ENCODE assay signal across 1 cellular context in the genomic region with DNA sequence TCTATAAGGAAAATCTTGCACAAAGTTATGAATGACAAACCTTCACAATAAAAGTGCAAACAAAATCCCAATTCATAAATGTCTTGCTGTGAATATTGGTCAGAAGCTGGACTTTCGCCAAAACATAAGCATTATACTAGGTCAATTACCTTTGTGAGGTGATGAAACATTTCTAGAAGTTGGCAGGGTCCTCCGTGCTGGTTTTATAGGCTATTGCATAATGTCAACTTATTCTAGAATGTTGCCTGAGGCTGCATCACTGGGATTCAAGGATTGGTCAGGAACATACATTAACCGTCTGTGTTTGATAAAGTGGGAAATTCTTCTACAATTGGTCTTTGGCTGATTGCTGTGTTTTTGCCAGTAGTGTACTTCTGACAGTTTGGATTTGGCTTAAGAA.
TF ChIP-seq lines count a peak whose summit lies in the region.

No MANE protein-coding gene starts in this region.

TF ChIP-seq in HEK293, 187 proteins besides CTCF, POLR2A, EP300 and RAD21 (continued from another document and continues in another):
- TF ChIP-seq, protein P1, sequence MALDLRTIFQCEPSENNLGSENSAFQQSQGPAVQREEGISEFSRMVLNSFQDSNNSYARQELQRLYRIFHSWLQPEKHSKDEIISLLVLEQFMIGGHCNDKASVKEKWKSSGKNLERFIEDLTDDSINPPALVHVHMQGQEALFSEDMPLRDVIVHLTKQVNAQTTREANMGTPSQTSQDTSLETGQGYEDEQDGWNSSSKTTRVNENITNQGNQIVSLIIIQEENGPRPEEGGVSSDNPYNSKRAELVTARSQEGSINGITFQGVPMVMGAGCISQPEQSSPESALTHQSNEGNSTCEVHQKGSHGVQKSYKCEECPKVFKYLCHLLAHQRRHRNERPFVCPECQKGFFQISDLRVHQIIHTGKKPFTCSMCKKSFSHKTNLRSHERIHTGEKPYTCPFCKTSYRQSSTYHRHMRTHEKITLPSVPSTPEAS (tag by site-specific recombination; IDR thresholded peaks at IDR 0.05), result peak; percentile 28
- TF ChIP-seq ZNF335 (tag by site-specific recombination; conservative IDR thresholded peaks at IDR 0.05) (0 out of 2 replicates have a peak, but pooled peaks have one; percentile 22), ZBTB20 (tag by site-specific recombination; IDR thresholded peaks at IDR 0.05) (no peak), ZNF530 (tag by site-specific recombination; IDR thresholded peaks at IDR 0.05; ENCODE audit: low read depth) (no peak), ZNF174 (tag by site-specific recombination; IDR thresholded peaks at IDR 0.05) (no peak), ZNF529 (tag by site-specific recombination; IDR thresholded peaks at IDR 0.05; ENCODE audit: insufficient replicate concordance) (no peak), ZNF624 (tag by site-specific recombination; IDR thresholded peaks at IDR 0.05) (no peak), ZNF223 (tag by site-specific recombination; IDR thresholded peaks at IDR 0.05) (no peak), ZNF510 (tag by site-specific recombination; IDR thresholded peaks at IDR 0.05; ENCODE audit: insufficient replicate concordance) (peak; percentile 24), PRDM1 (tag by site-specific recombination; IDR thresholded peaks at IDR 0.05) (no peak), ZNF501 (tag by site-specific recombination; IDR thresholded peaks at IDR 0.05) (no peak), ZSCAN30 (tag by site-specific recombination; IDR thresholded peaks at IDR 0.05) (peak; percentile 61; the same call in 1 of the 2 replicates), FEZF1 (tag by site-specific recombination; IDR thresholded peaks at IDR 0.05) (peak; percentile 68), ZBTB8A (tag by site-specific recombination; IDR thresholded peaks at IDR 0.05) (peak; percentile 39; the same call in 1 of the 2 replicates), ZNF112 (tag by site-specific recombination; IDR thresholded peaks at IDR 0.05) (no peak), ZFP69B (tag by site-specific recombination; IDR thresholded peaks at IDR 0.05) (no peak), ZNF660 (tag by site-specific recombination; IDR thresholded peaks at IDR 0.05) (peak; percentile 64), HOXD13 (CRISPR knock-in tag; IDR thresholded peaks at IDR 0.05; ENCODE audit: borderline replicate concordance) (peak; percentile 88; the same call in 1 of the 2 replicates), ZNF132 (tag by site-specific recombination; IDR thresholded peaks at IDR 0.05; ENCODE audit: borderline replicate concordance) (no peak), ZNF626 (tag by site-specific recombination; IDR thresholded peaks at IDR 0.05) (no peak), ZNF19 (tag by site-specific recombination; IDR thresholded peaks at IDR 0.05; ENCODE audit: low read depth) (no peak), ZNF221 (tag by site-specific recombination; IDR thresholded peaks at IDR 0.05; ENCODE audit: borderline replicate concordance) (no peak), ZNF211 (tag by site-specific recombination; IDR thresholded peaks at IDR 0.05; ENCODE audit: low read depth) (no peak), ZNF677 (tag by site-specific recombination; IDR thresholded peaks at IDR 0.05) (no peak), ZNF791 (tag by site-specific recombination; IDR thresholded peaks at IDR 0.05) (no peak), ZNF133 (tag by site-specific recombination; IDR thresholded peaks at IDR 0.05) (no peak), YY2 (tag by site-specific recombination; IDR thresholded peaks at IDR 0.05) (no peak), ZNF585B (tag by site-specific recombination; IDR thresholded peaks at IDR 0.05) (no peak), KLF10 (tag by site-specific recombination; IDR thresholded peaks at IDR 0.05) (peak; percentile 64), PRDM10 (tag by site-specific recombination; IDR thresholded peaks at IDR 0.05) (peak; percentile 19; the same call in 1 of the 2 replicates), ZNF580 (tag by site-specific recombination; IDR thresholded peaks at IDR 0.05) (peak; percentile 69; the same call in 1 of the 2 replicates), ZEB2 (tag by site-specific recombination; IDR thresholded peaks at IDR 0.05) (peak; percentile 61), ZNF629 (tag by site-specific recombination; IDR thresholded peaks at IDR 0.05) (peak; percentile 63), ZNF571 (tag by site-specific recombination; IDR thresholded peaks at IDR 0.05) (no peak), IKZF3 (tag by site-specific recombination; IDR thresholded peaks at IDR 0.05) (peak; percentile 90), ZNF366 (tag by site-specific recombination; conservative IDR thresholded peaks at IDR 0.05) (0 out of 2 replicates have a peak, but pooled peaks have one; percentile 51), ZNF837 (tag by site-specific recombination; IDR thresholded peaks at IDR 0.05) (no peak), ZNF843 (tag by site-specific recombination; IDR thresholded peaks at IDR 0.05) (peak; percentile 76), ZNF404 (tag by site-specific recombination; IDR thresholded peaks at IDR 0.05) (no peak)
- TF ChIP-seq, protein P2, sequence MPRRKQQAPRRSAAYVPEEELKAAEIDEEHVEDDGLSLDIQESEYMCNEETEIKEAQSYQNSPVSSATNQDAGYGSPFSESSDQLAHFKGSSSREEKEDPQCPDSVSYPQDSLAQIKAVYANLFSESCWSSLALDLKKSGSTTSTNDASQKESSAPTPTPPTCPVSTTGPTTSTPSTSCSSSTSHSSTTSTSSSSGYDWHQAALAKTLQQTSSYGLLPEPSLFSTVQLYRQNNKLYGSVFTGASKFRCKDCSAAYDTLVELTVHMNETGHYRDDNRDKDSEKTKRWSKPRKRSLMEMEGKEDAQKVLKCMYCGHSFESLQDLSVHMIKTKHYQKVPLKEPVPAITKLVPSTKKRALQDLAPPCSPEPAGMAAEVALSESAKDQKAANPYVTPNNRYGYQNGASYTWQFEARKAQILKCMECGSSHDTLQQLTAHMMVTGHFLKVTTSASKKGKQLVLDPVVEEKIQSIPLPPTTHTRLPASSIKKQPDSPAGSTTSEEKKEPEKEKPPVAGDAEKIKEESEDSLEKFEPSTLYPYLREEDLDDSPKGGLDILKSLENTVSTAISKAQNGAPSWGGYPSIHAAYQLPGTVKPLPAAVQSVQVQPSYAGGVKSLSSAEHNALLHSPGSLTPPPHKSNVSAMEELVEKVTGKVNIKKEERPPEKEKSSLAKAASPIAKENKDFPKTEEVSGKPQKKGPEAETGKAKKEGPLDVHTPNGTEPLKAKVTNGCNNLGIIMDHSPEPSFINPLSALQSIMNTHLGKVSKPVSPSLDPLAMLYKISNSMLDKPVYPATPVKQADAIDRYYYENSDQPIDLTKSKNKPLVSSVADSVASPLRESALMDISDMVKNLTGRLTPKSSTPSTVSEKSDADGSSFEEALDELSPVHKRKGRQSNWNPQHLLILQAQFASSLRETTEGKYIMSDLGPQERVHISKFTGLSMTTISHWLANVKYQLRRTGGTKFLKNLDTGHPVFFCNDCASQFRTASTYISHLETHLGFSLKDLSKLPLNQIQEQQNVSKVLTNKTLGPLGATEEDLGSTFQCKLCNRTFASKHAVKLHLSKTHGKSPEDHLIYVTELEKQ (tag by site-specific recombination; IDR thresholded peaks at IDR 0.05; ENCODE audit: borderline replicate concordance), result peak; percentile 48; the same call in 1 of the 2 replicates
- TF ChIP-seq, protein P3, sequence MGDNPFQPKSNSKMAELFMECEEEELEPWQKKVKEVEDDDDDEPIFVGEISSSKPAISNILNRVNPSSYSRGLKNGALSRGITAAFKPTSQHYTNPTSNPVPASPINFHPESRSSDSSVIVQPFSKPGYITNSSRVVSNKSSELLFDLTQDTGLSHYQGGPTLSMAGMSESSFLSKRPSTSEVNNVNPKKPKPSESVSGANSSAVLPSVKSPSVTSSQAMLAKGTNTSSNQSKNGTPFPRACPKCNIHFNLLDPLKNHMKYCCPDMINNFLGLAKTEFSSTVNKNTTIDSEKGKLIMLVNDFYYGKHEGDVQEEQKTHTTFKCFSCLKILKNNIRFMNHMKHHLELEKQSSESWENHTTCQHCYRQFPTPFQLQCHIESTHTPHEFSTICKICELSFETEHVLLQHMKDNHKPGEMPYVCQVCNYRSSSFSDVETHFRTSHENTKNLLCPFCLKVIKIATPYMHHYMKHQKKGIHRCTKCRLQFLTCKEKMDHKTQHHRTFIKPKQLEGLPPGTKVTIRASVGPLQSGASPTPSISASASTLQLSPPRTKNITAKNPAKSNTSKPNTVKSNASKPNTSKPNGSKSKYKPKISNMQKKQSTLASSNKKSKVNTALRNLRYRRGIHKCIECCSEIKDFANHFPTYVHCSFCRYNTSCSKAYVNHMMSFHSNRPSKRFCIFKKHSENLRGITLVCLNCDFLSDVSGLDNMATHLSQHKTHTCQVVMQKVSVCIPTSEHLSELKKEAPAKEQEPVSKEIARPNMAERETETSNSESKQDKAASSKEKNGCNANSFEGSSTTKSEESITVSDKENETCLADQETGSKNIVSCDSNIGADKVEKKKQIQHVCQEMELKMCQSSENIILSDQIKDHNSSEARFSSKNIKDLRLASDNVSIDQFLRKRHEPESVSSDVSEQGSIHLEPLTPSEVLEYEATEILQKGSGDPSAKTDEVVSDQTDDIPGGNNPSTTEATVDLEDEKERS (tag by site-specific recombination; IDR thresholded peaks at IDR 0.05), result no peak
- TF ChIP-seq, protein P4, sequence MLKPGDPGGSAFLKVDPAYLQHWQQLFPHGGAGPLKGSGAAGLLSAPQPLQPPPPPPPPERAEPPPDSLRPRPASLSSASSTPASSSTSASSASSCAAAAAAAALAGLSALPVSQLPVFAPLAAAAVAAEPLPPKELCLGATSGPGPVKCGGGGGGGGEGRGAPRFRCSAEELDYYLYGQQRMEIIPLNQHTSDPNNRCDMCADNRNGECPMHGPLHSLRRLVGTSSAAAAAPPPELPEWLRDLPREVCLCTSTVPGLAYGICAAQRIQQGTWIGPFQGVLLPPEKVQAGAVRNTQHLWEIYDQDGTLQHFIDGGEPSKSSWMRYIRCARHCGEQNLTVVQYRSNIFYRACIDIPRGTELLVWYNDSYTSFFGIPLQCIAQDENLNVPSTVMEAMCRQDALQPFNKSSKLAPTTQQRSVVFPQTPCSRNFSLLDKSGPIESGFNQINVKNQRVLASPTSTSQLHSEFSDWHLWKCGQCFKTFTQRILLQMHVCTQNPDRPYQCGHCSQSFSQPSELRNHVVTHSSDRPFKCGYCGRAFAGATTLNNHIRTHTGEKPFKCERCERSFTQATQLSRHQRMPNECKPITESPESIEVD (tag by site-specific recombination; IDR thresholded peaks at IDR 0.05), result peak; percentile 88
- TF ChIP-seq, protein P5, sequence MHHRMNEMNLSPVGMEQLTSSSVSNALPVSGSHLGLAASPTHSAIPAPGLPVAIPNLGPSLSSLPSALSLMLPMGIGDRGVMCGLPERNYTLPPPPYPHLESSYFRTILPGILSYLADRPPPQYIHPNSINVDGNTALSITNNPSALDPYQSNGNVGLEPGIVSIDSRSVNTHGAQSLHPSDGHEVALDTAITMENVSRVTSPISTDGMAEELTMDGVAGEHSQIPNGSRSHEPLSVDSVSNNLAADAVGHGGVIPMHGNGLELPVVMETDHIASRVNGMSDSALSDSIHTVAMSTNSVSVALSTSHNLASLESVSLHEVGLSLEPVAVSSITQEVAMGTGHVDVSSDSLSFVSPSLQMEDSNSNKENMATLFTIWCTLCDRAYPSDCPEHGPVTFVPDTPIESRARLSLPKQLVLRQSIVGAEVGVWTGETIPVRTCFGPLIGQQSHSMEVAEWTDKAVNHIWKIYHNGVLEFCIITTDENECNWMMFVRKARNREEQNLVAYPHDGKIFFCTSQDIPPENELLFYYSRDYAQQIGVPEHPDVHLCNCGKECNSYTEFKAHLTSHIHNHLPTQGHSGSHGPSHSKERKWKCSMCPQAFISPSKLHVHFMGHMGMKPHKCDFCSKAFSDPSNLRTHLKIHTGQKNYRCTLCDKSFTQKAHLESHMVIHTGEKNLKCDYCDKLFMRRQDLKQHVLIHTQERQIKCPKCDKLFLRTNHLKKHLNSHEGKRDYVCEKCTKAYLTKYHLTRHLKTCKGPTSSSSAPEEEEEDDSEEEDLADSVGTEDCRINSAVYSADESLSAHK (tag by site-specific recombination; IDR thresholded peaks at IDR 0.05), result peak; percentile 55; the same call in 1 of the 2 replicates
- TF ChIP-seq, protein P6, sequence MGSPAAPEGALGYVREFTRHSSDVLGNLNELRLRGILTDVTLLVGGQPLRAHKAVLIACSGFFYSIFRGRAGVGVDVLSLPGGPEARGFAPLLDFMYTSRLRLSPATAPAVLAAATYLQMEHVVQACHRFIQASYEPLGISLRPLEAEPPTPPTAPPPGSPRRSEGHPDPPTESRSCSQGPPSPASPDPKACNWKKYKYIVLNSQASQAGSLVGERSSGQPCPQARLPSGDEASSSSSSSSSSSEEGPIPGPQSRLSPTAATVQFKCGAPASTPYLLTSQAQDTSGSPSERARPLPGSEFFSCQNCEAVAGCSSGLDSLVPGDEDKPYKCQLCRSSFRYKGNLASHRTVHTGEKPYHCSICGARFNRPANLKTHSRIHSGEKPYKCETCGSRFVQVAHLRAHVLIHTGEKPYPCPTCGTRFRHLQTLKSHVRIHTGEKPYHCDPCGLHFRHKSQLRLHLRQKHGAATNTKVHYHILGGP (tag by site-specific recombination; IDR thresholded peaks at IDR 0.05), result peak; percentile 82
